ENCODE assay signal across 1 cellular context in the genomic region with DNA sequence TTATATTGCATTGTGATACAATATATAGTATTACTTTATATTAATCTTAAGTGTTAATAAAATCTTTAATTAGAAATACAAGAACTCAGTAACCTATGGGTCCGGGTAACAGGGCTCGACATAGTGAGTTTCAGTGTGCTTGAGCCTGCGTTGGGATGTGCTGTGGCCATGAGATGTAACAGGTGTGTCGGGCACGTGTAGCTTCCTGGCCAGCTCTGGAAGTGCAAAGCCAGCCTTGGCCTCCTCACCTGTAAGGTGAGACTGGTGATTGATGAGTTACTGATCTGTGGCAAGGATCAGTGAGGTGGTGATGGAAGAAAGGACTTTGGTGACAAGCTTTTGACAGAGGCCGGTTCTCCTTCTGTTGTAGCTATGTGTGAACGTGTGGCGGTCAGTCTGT.
TF ChIP-seq lines count a peak whose summit lies in the region.

No MANE protein-coding gene starts in this region.

TF ChIP-seq in HepG2, 621 proteins besides CTCF, POLR2A, EP300 and RAD21:
- TF ChIP-seq, protein P1, sequence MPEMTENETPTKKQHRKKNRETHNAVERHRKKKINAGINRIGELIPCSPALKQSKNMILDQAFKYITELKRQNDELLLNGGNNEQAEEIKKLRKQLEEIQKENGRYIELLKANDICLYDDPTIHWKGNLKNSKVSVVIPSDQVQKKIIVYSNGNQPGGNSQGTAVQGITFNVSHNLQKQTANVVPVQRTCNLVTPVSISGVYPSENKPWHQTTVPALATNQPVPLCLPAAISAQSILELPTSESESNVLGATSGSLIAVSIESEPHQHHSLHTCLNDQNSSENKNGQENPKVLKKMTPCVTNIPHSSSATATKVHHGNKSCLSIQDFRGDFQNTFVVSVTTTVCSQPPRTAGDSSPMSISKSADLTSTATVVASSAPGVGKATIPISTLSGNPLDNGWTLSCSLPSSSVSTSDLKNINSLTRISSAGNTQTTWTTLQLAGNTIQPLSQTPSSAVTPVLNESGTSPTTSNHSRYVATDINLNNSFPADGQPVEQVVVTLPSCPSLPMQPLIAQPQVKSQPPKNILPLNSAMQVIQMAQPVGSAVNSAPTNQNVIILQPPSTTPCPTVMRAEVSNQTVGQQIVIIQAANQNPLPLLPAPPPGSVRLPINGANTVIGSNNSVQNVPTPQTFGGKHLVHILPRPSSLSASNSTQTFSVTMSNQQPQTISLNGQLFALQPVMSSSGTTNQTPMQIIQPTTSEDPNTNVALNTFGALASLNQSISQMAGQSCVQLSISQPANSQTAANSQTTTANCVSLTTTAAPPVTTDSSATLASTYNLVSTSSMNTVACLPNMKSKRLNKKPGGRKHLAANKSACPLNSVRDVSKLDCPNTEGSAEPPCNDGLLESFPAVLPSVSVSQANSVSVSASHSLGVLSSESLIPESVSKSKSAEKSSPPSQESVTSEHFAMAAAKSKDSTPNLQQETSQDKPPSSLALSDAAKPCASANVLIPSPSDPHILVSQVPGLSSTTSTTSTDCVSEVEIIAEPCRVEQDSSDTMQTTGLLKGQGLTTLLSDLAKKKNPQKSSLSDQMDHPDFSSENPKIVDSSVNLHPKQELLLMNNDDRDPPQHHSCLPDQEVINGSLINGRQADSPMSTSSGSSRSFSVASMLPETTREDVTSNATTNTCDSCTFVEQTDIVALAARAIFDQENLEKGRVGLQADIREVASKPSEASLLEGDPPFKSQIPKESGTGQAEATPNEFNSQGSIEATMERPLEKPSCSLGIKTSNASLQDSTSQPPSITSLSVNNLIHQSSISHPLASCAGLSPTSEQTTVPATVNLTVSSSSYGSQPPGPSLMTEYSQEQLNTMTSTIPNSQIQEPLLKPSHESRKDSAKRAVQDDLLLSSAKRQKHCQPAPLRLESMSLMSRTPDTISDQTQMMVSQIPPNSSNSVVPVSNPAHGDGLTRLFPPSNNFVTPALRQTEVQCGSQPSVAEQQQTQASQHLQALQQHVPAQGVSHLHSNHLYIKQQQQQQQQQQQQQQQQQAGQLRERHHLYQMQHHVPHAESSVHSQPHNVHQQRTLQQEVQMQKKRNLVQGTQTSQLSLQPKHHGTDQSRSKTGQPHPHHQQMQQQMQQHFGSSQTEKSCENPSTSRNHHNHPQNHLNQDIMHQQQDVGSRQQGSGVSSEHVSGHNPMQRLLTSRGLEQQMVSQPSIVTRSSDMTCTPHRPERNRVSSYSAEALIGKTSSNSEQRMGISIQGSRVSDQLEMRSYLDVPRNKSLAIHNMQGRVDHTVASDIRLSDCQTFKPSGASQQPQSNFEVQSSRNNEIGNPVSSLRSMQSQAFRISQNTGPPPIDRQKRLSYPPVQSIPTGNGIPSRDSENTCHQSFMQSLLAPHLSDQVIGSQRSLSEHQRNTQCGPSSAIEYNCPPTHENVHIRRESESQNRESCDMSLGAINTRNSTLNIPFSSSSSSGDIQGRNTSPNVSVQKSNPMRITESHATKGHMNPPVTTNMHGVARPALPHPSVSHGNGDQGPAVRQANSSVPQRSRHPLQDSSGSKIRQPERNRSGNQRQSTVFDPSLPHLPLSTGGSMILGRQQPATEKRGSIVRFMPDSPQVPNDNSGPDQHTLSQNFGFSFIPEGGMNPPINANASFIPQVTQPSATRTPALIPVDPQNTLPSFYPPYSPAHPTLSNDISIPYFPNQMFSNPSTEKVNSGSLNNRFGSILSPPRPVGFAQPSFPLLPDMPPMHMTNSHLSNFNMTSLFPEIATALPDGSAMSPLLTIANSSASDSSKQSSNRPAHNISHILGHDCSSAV (CRISPR knock-in tag; IDR thresholded peaks at IDR 0.05; ENCODE audit: borderline replicate concordance): no peak
- TF ChIP-seq RFX1 (IDR thresholded peaks at IDR 0.05): no peak
- TF ChIP-seq DMAP1 (CRISPR knock-in tag; IDR thresholded peaks at IDR 0.05): no peak
- TF ChIP-seq, protein P2, sequence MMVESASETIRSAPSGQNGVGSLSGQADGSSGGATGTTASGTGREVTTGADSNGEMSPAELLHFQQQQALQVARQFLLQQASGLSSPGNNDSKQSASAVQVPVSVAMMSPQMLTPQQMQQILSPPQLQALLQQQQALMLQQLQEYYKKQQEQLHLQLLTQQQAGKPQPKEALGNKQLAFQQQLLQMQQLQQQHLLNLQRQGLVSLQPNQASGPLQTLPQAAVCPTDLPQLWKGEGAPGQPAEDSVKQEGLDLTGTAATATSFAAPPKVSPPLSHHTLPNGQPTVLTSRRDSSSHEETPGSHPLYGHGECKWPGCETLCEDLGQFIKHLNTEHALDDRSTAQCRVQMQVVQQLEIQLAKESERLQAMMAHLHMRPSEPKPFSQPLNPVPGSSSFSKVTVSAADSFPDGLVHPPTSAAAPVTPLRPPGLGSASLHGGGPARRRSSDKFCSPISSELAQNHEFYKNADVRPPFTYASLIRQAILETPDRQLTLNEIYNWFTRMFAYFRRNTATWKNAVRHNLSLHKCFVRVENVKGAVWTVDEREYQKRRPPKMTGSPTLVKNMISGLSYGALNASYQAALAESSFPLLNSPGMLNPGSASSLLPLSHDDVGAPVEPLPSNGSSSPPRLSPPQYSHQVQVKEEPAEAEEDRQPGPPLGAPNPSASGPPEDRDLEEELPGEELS (CRISPR knock-in tag; IDR thresholded peaks at IDR 0.05): no peak
- TF ChIP-seq, protein P3, sequence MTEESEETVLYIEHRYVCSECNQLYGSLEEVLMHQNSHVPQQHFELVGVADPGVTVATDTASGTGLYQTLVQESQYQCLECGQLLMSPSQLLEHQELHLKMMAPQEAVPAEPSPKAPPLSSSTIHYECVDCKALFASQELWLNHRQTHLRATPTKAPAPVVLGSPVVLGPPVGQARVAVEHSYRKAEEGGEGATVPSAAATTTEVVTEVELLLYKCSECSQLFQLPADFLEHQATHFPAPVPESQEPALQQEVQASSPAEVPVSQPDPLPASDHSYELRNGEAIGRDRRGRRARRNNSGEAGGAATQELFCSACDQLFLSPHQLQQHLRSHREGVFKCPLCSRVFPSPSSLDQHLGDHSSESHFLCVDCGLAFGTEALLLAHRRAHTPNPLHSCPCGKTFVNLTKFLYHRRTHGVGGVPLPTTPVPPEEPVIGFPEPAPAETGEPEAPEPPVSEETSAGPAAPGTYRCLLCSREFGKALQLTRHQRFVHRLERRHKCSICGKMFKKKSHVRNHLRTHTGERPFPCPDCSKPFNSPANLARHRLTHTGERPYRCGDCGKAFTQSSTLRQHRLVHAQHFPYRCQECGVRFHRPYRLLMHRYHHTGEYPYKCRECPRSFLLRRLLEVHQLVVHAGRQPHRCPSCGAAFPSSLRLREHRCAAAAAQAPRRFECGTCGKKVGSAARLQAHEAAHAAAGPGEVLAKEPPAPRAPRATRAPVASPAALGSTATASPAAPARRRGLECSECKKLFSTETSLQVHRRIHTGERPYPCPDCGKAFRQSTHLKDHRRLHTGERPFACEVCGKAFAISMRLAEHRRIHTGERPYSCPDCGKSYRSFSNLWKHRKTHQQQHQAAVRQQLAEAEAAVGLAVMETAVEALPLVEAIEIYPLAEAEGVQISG (CRISPR knock-in tag; IDR thresholded peaks at IDR 0.05): no peak
